In the genomic region with DNA sequence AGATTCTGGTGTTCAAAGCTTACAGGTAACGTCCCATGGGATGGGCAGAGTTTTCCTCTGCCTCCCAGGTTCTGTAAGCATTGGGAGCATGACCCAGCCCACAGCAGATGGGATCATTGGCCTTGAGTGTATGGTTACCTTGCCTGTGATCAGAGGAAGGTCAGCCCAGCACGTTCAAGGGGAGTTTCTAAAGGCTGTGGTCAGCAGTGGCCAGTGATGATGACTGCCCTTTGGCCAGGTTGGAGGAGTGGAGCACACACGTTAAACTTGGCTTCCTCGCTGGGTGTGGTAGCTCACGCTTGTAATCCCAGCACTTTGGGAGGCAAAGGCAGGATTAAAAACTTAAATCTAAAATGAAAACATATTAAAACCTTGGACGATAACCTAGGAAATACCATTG, we compare ENCODE assay signal across 12 cellular contexts. TPM values are rescaled to one million over a fixed set of nuclear protein-coding genes. Genes with fewer than 3 reads are reported as not detected.
"Had no signal": no experiment of that assay in that cellular context is flagged by ENCODE, and none has a peak within 500 bp of the region (broad histone marks: within the 10 kb centered on the region; RNA-seq: fewer than 3 reads in every experiment).

No MANE protein-coding gene starts in this region.

RNA-seq across cellular contexts. Expression of gene LGALS9C, which starts 51.8 kb away (rescaled TPM):
- total RNA-seq: hepatocyte, kidney, kidney epithelial cell, left cardiac atrium, left ventricle myocardium inferior, left ventricle myocardium superior, lung microvascular endothelial cell, mesenteric fat pad, mesothelial cell of epicardium, myocyte had no signal
- polyA plus RNA-seq: heart right ventricle, hepatocyte, mammary epithelial cell had no signal
